ENCODE assay signal across 8 cellular contexts in genomic region chr14:22561661-22562579, GRCh38. TPM values are rescaled to one million over a fixed set of nuclear protein-coding genes. Genes with fewer than 3 reads are reported as not detected.
DNase-seq lines count a peak whose midpoint lies in the region; ATAC-seq and TF ChIP-seq lines count a peak whose summit lies in the region.

No MANE protein-coding gene starts in this region.

- H3K36me3 ChIP-seq in left ventricle myocardium inferior (peaks cover 17% of the 10 kb centered on the region), upper lobe of right lung (peaks cover 14% of the 10 kb centered on the region)

- H3K4me1 ChIP-seq in left ventricle myocardium inferior (peaks cover 59% of the 10 kb centered on the region), upper lobe of right lung (peaks cover 66% of the 10 kb centered on the region)

- H3K9me3 ChIP-seq in left ventricle myocardium inferior (replicated peaks) (no peaks in the 10 kb centered on the region), upper lobe of right lung (no peaks in the 10 kb centered on the region)

- ATAC-seq in Right ventricle myocardium superior (ENCODE audit: poor library complexity) (no peak), upper lobe of right lung (peak; percentile 65), HG02981 (IDR thresholded peaks at IDR 0.05; ENCODE audit: unreplicated experiment) (no peak), GM21737 (IDR thresholded peaks at IDR 0.05; ENCODE audit: unreplicated experiment) (no peak)

- H3K27me3 ChIP-seq in left ventricle myocardium inferior (ENCODE audit: low read depth) = no peaks in the 10 kb centered on the region
- no peaks in the 10 kb centered on the region for H3K27me3 ChIP-seq in upper lobe of right lung

- DNase-seq in left ventricle myocardium inferior (no peak), Right ventricle myocardium superior (no peak), islet precursor cell (peak; percentile 48), upper lobe of right lung (no peak), SHP77 treated with DMSO at 0.1 percent for 48 hours (lab: John Stamatoyannopoulos, UW) (no peak)
- DNase-seq in activated CD8-positive, alpha-beta memory T cell treated with anti-CD3 and anti-CD28 coated beads for 1 hour (ENCODE audit: extremely low read depth in 1 of 2, low read depth in 1 of 2) = peak; percentile 48 to 50

- peak overlapping the region; percentile 6 for H3K27ac ChIP-seq in left ventricle myocardium inferior (replicated peaks)
- peak overlapping the region; percentile 36 for H3K27ac ChIP-seq in upper lobe of right lung

- H3K4me3 ChIP-seq in left ventricle myocardium inferior (no peak overlapping the region), upper lobe of right lung (no peak overlapping the region)

- intact Hi-C loops in left ventricle myocardium inferior (cut with micrococcal nuclease) = loop anchor here (10.0 kb wide), 1 partner anchor 293 kb away; no protein-coding TSS in a partner anchor
- intact Hi-C loops in Right ventricle myocardium superior (cut with DNase I) = no loop called here
- intact Hi-C loops in upper lobe of right lung (cut with DNase I) = no loop called here

- TF ChIP-seq CTCF in left ventricle myocardium inferior (IDR thresholded peaks at IDR 0.05; ENCODE audit: borderline replicate concordance) (no peak), upper lobe of right lung (IDR thresholded peaks at IDR 0.05) (no peak)

RNA-seq across cellular contexts. Expression of gene DAD1, which starts 27.1 kb away (rescaled TPM):
- total RNA-seq in left ventricle myocardium inferior (118 TPM), Right ventricle myocardium superior (124 TPM), upper lobe of right lung (184 TPM)

RNA-seq across cellular contexts. Expression of gene ABHD4, which starts 36.2 kb away (rescaled TPM):
- total RNA-seq in left ventricle myocardium inferior = 23.2 TPM
- 19.7 TPM for total RNA-seq in Right ventricle myocardium superior
- 34.2 TPM for total RNA-seq in upper lobe of right lung

Comparison
In these comparisons a context has a peak if more than half of its experiments do, and no peak if none do; other contexts are left out.
1. DNase-seq: peak in activated CD8-positive, alpha-beta memory T cell treated with anti-CD3 and anti-CD28 coated beads for 1 hour (2 of 2) and islet precursor cell (single experiment); none in left ventricle myocardium inferior (single experiment), Right ventricle myocardium superior (single experiment), upper lobe of right lung (single experiment) and SHP77 treated with DMSO at 0.1 percent for 48 hours (single experiment).